ENCODE assay signal across 1 cellular context in the genomic region with DNA sequence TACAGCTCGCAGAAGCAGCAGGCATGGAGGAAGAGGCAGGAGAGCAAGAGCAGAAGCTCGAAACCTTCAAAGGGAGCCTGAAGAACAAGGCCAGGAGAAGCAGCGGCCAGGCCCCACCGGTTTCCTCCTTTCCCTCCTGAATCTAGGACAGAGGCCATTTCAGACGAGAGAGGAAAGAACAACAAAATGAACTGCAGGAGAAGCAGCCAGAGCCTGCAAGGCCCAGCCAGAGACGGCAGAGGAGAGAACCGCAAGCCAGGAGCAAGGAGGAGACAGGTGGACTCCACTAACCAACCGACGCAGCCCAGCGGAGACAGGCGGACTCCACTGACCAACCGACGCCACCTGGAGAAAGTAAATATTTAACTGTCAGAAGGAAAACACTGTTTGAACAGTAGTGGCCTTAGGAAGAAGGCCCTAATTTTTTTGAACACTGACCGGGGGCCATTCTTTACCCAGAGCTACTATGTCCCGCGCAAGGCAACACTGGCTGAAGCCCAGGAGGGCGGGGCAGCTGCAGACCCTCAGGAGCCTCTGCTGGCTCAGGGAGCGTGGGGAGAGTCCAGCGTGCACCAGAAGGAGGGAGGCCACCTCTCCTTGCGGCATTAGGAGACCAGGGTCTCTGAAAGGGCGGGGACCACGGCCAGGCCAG.
A peak's percentile ranks its signal among the peaks of the same experiment; 100 is the strongest.
TF ChIP-seq lines count a peak whose summit lies in the region.

No MANE protein-coding gene starts in this region.

TF ChIP-seq in HepG2, 621 proteins besides CTCF, POLR2A, EP300 and RAD21 (continued from another document and continues in another):
- TF ChIP-seq AFF4 (CRISPR knock-in tag; IDR thresholded peaks at IDR 0.05) = peak; percentile 49; the same call in 1 of the 2 replicates
- TF ChIP-seq, protein P1, sequence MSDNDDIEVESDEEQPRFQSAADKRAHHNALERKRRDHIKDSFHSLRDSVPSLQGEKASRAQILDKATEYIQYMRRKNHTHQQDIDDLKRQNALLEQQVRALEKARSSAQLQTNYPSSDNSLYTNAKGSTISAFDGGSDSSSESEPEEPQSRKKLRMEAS (IDR thresholded peaks at IDR 0.05) = peak; percentile 59
- TF ChIP-seq TFDP1 (CRISPR knock-in tag; IDR thresholded peaks at IDR 0.05; ENCODE audit: borderline replicate concordance) = peak; percentile 19; the same call in 1 of the 2 replicates
- no peak for TF ChIP-seq NFE2 (CRISPR knock-in tag; IDR thresholded peaks at IDR 0.05)
- TF ChIP-seq ZNF687 (CRISPR knock-in tag; IDR thresholded peaks at IDR 0.05) = peak; percentile 81
- no peak for TF ChIP-seq ZNF883 (CRISPR knock-in tag; IDR thresholded peaks at IDR 0.05; ENCODE audit: not compliant biosample characterization)
- TF ChIP-seq TFAP4 (IDR thresholded peaks at IDR 0.05; ENCODE audit: borderline replicate concordance, low read depth) = peak; percentile 79
- TF ChIP-seq ETV5 (CRISPR knock-in tag; IDR thresholded peaks at IDR 0.05; ENCODE audit: borderline replicate concordance) = peak; percentile 45; the same call in 1 of the 2 replicates
- TF ChIP-seq, protein P2, sequence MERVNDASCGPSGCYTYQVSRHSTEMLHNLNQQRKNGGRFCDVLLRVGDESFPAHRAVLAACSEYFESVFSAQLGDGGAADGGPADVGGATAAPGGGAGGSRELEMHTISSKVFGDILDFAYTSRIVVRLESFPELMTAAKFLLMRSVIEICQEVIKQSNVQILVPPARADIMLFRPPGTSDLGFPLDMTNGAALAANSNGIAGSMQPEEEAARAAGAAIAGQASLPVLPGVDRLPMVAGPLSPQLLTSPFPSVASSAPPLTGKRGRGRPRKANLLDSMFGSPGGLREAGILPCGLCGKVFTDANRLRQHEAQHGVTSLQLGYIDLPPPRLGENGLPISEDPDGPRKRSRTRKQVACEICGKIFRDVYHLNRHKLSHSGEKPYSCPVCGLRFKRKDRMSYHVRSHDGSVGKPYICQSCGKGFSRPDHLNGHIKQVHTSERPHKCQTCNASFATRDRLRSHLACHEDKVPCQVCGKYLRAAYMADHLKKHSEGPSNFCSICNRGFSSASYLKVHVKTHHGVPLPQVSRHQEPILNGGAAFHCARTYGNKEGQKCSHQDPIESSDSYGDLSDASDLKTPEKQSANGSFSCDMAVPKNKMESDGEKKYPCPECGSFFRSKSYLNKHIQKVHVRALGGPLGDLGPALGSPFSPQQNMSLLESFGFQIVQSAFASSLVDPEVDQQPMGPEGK (CRISPR knock-in tag; IDR thresholded peaks at IDR 0.05) = peak; percentile 88
- TF ChIP-seq SOX6 (IDR thresholded peaks at IDR 0.05) = no peak
- peak; percentile 59; the same call in 1 of the 2 replicates for TF ChIP-seq SOX6 (CRISPR knock-in tag; IDR thresholded peaks at IDR 0.05)
- no peak for TF ChIP-seq LCORL (IDR thresholded peaks at IDR 0.05)
- peak; percentile 88 for TF ChIP-seq LCORL (CRISPR knock-in tag; IDR thresholded peaks at IDR 0.05)
- peak; percentile 7; the same call in 1 of the 2 replicates for TF ChIP-seq MYC (CRISPR knock-in tag; IDR thresholded peaks at IDR 0.05; ENCODE audit: borderline replicate concordance)
- TF ChIP-seq ZNF678 (CRISPR knock-in tag; IDR thresholded peaks at IDR 0.05) = 0 out of 2 replicates have a peak, but pooled peaks have one; percentile 50
- TF ChIP-seq HDAC2 (CRISPR knock-in tag; IDR thresholded peaks at IDR 0.05) = peak; percentile 52; the same call in 1 of the 2 replicates
- TF ChIP-seq ZGPAT (CRISPR knock-in tag; IDR thresholded peaks at IDR 0.05) = 0 out of 2 replicates have a peak, but pooled peaks have one; percentile 35
- peak; percentile 44; the same call in 1 of the 2 replicates for TF ChIP-seq MTA1 (CRISPR knock-in tag; IDR thresholded peaks at IDR 0.05; ENCODE audit: borderline replicate concordance)
- peak; percentile 36 for TF ChIP-seq HNRNPLL (IDR thresholded peaks at IDR 0.05; ENCODE audit: low read depth, low read length, poor library complexity, severe bottlenecking)
- TF ChIP-seq KAT8 (CRISPR knock-in tag; IDR thresholded peaks at IDR 0.05) = peak; percentile 60; the same call in 1 of the 2 replicates
- TF ChIP-seq ZZZ3 (CRISPR knock-in tag; IDR thresholded peaks at IDR 0.05; ENCODE audit: borderline replicate concordance) = 0 out of 2 replicates have a peak, but pooled peaks have one; percentile 56
- TF ChIP-seq, protein P3, sequence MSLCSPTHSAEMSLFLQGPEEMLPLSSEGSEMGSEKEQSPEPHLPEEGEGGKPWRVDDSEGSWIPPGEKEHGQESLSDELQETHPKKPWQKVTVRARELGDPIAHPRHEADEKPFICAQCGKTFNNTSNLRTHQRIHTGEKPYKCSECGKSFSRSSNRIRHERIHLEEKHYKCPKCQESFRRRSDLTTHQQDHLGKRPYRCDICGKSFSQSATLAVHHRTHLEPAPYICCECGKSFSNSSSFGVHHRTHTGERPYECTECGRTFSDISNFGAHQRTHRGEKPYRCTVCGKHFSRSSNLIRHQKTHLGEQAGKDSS (CRISPR knock-in tag; IDR thresholded peaks at IDR 0.05; ENCODE audit: borderline replicate concordance, low read depth) = 0 out of 2 replicates have a peak, but pooled peaks have one; percentile 17
- TF ChIP-seq, protein P4, sequence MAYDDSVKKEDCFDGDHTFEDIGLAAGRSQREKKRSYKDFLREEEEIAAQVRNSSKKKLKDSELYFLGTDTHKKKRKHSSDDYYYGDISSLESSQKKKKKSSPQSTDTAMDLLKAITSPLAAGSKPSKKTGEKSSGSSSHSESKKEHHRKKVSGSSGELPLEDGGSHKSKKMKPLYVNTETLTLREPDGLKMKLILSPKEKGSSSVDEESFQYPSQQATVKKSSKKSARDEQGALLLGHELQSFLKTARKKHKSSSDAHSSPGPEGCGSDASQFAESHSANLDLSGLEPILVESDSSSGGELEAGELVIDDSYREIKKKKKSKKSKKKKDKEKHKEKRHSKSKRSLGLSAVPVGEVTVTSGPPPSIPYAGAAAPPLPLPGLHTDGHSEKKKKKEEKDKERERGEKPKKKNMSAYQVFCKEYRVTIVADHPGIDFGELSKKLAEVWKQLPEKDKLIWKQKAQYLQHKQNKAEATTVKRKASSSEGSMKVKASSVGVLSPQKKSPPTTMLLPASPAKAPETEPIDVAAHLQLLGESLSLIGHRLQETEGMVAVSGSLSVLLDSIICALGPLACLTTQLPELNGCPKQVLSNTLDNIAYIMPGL (CRISPR knock-in tag; IDR thresholded peaks at IDR 0.05; ENCODE audit: borderline replicate concordance in 1 of 2, low read depth in 1 of 2) = peak in 1 of 2 experiments; percentile 30; a peak in 1 of 4 replicates
- TF ChIP-seq PAXIP1 (CRISPR knock-in tag; conservative IDR thresholded peaks at IDR 0.05) = peak; percentile 76
- peak; percentile 58; the same call in 1 of the 2 replicates for TF ChIP-seq ZFY (CRISPR knock-in tag; IDR thresholded peaks at IDR 0.05)
- TF ChIP-seq POLR2AphosphoS5 (IDR thresholded peaks at IDR 0.05; ENCODE audit: low read depth, low read length) = peak; percentile 50; the same call in 1 of the 2 replicates
